Comparison of ENCODE assay signal across 8 cellular contexts in the genomic region with DNA sequence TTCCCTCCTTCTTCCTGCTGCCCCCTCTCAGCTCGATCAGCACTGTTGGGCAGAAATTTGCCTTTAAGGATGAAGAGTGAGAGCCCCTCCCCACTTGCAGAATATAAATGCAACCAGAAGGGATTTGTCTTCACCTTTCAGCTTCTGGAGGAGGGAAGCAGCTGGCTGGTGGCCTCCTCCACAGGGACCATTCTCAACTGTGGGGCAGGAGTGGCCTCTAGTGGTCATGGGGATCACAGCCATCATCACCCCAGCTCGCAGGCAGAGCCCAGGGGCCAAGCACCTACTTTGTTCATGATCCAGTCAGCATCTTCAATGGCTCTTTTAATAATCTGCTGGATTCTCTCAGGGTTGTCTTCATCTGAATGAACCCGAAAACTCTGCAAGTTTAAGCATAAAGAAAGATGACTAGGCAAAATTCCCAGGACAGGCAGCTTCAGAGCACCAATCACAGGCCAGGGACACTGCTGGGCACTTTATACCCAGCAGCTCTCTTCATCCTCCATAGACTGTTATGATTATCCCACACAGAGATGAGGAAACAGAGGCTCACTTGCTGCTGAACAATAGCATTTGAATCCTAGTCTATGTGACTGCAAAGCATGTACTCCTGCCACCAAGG. TPM values are rescaled to one million over a fixed set of nuclear protein-coding genes. Genes with fewer than 3 reads are reported as not detected.
DNase-seq lines count a peak whose midpoint lies in the region; ATAC-seq lines count a peak whose summit lies in the region.

No MANE protein-coding gene starts in this region.

- no peaks in the 10 kb centered on the region for H3K36me3 Mint-ChIP-seq in activated CD4-positive, alpha-beta memory T cell treated with anti-CD3 and anti-CD28 coated beads, Interleukin-2, amount 10 ng/mL, durations not matched to agents 7 days and 5 days (ENCODE audit: low read depth)

- H3K27me3 Mint-ChIP-seq in activated CD4-positive, alpha-beta memory T cell treated with anti-CD3 and anti-CD28 coated beads, Interleukin-2, amount 10 ng/mL, durations not matched to agents 7 days and 5 days, result no peaks in the 10 kb centered on the region

- POLR2A ChIA-PET in activated CD4-positive, alpha-beta memory T cell treated with anti-CD3 and anti-CD28 coated beads, Interleukin-2, amount 10 ng/mL, durations not matched to agents 7 days and 5 days (lab: Charles Lee), result interaction anchor here (0.8 to 6.2 kb wide), 3 partner anchors 13 to 86 kb away, joined by 3 to 98 read pairs (median 12); partner anchors contain the start of gene LYRM9

- no peak overlapping the region for H3K27ac Mint-ChIP-seq in activated CD4-positive, alpha-beta memory T cell treated with anti-CD3 and anti-CD28 coated beads, Interleukin-2, amount 10 ng/mL, durations not matched to agents 7 days and 5 days

- H3K4me3 Mint-ChIP-seq in activated CD4-positive, alpha-beta memory T cell treated with anti-CD3 and anti-CD28 coated beads, Interleukin-2, amount 10 ng/mL, durations not matched to agents 7 days and 5 days, result no peak overlapping the region

- CTCF ChIA-PET in activated CD4-positive, alpha-beta memory T cell treated with anti-CD3 and anti-CD28 coated beads, Interleukin-2, amount 10 ng/mL, durations not matched to agents 7 days and 5 days (lab: Charles Lee), result interaction anchor here (0.6 to 10.9 kb wide), 20 partner anchors 13 to 371 kb away, joined by 3 to 383 read pairs (median 4); partner anchors contain the start of genes LYRM9 and NOS2

- ATAC-seq in HG02884 (IDR thresholded peaks at IDR 0.05; ENCODE audit: unreplicated experiment), result peak; percentile 50

- DNase-seq in Daoy (ENCODE audit: low read depth) (peak; percentile 75), NCI-H748 (lab: John Stamatoyannopoulos, UW; ENCODE audit: unreplicated experiment) (peak; percentile 77), medulla oblongata (ENCODE audit: extremely low spot score) (peak; percentile 89), GF-D8 (lab: John Stamatoyannopoulos, UW) (no peak)
- DNase-seq in activated CD4-positive, alpha-beta memory T cell treated with anti-CD3 and anti-CD28 coated beads, Interleukin-2, amount 10 ng/mL, durations not matched to agents 7 days and 5 days, result peak; percentile 77
- peak; percentile 53 for DNase-seq in effector CD4-positive, alpha-beta T cell
- peak; percentile 19 to 22 for DNase-seq in stimulated activated CD8-positive, alpha-beta memory T cell treated with anti-CD3 and anti-CD28 coated beads, Interleukin-2, amount 100 ng/mL, for 1 hour (ENCODE audit: low read depth in 2 of 2)

- peaks cover 23% of the 10 kb centered on the region for H3K4me1 Mint-ChIP-seq in activated CD4-positive, alpha-beta memory T cell treated with anti-CD3 and anti-CD28 coated beads, Interleukin-2, amount 10 ng/mL, durations not matched to agents 7 days and 5 days

- H3K9me3 Mint-ChIP-seq in activated CD4-positive, alpha-beta memory T cell treated with anti-CD3 and anti-CD28 coated beads, Interleukin-2, amount 10 ng/mL, durations not matched to agents 7 days and 5 days, result no peaks in the 10 kb centered on the region

RNA-seq across cellular contexts. Expression of gene LYRM9, which starts 13.1 kb away (rescaled TPM):
- 0.71 and 1.8 TPM in 2 replicates for total RNA-seq in Daoy (2014; rRNA removed; shearing (Covaris generic))
- total RNA-seq in activated CD4-positive, alpha-beta memory T cell treated with anti-CD3 and anti-CD28 coated beads, Interleukin-2, amount 10 ng/mL, durations not matched to agents 7 days and 5 days, result 1 to 10 TPM; 6.0 to 6.1 TPM
